In genomic region chr18:12376034-12376717, GRCh38 we compare ENCODE assay signal across 8 cellular contexts. TPM values are rescaled to one million over a fixed set of nuclear protein-coding genes. Genes with fewer than 3 reads are reported as not detected.
DNase-seq lines count a peak whose midpoint lies in the region; ATAC-seq, FAIRE-seq and TF ChIP-seq lines count a peak whose summit lies in the region.

No MANE protein-coding gene starts in this region.

- no peaks in the 10 kb centered on the region for H3K36me3 ChIP-seq in pancreas

- CTCF ChIA-PET in activated CD8-positive, alpha-beta T cell treated with anti-CD3 and anti-CD28 coated beads, Interleukin-2, amount 10 ng/mL, durations not matched to agents 7 days and 5 days (lab: Charles Lee) = interaction anchor here (1.6 to 3.1 kb wide), 4 partner anchors 16 to 284 kb away, joined by 4 to 22 read pairs (median 7); no protein-coding TSS in a partner anchor

- H3K27ac Mint-ChIP-seq in IgD-negative memory B cell = peak overlapping the region; percentile 59 to 97 (median 91)
- peak overlapping the region; percentile 96 for H3K27ac Mint-ChIP-seq in activated CD8-positive, alpha-beta T cell treated with anti-CD3 and anti-CD28 coated beads, Interleukin-2, amount 10 ng/mL, durations not matched to agents 7 days and 5 days

- intact Hi-C loops in pancreas (cut with DNase I) = no loop called here

- H3K27ac ChIP-seq in pancreas = peak overlapping the region; percentile 96 to 99 (median 98)

- H3K4me1 ChIP-seq in pancreas = peaks cover 25 to 32% (median 29%) of the 10 kb centered on the region in 3 donors

- peaks cover 16 to 42% (median 28%) of the 10 kb centered on the region in 3 donors for H3K4me1 Mint-ChIP-seq in IgD-negative memory B cell
- H3K4me1 Mint-ChIP-seq in activated CD8-positive, alpha-beta T cell treated with anti-CD3 and anti-CD28 coated beads, Interleukin-2, amount 10 ng/mL, durations not matched to agents 7 days and 5 days (ENCODE audit: low read depth) = peaks cover 50% of the 10 kb centered on the region

- ATAC-seq in activated CD8-positive, alpha-beta T cell treated with anti-CD3 and anti-CD28 coated beads, Interleukin-2, amount 10 ng/mL, durations not matched to agents 7 days and 5 days = no peak
- ATAC-seq in pancreas (no peak), esophagus mucosa (no peak)

- no peaks in the 10 kb centered on the region for H3K27me3 ChIP-seq in pancreas

- no peaks in the 10 kb centered on the region for H3K27me3 Mint-ChIP-seq in IgD-negative memory B cell
- H3K27me3 Mint-ChIP-seq in activated CD8-positive, alpha-beta T cell treated with anti-CD3 and anti-CD28 coated beads, Interleukin-2, amount 10 ng/mL, durations not matched to agents 7 days and 5 days (ENCODE audit: low read depth) = no peaks in the 10 kb centered on the region

- peaks cover 3% of the 10 kb centered on the region for H3K36me3 Mint-ChIP-seq in IgD-negative memory B cell
- H3K36me3 Mint-ChIP-seq in activated CD8-positive, alpha-beta T cell treated with anti-CD3 and anti-CD28 coated beads, Interleukin-2, amount 10 ng/mL, durations not matched to agents 7 days and 5 days (ENCODE audit: low read depth) = peaks cover 28% of the 10 kb centered on the region

- H3K9me3 Mint-ChIP-seq in IgD-negative memory B cell = no peaks in the 10 kb centered on the region
- H3K9me3 Mint-ChIP-seq in activated CD8-positive, alpha-beta T cell treated with anti-CD3 and anti-CD28 coated beads, Interleukin-2, amount 10 ng/mL, durations not matched to agents 7 days and 5 days (ENCODE audit: insufficient read depth) = no peaks in the 10 kb centered on the region

- peak overlapping the region; percentile 82 to 97 (median 92) for H3K4me3 Mint-ChIP-seq in IgD-negative memory B cell
- peak overlapping the region; percentile 93 for H3K4me3 Mint-ChIP-seq in activated CD8-positive, alpha-beta T cell treated with anti-CD3 and anti-CD28 coated beads, Interleukin-2, amount 10 ng/mL, durations not matched to agents 7 days and 5 days

- DNase-seq in ELR (ENCODE audit: low read depth) (peak; percentile 49), fibroblast of villous mesenchyme (ENCODE audit: low read depth) (peak; percentile 40), pancreas (peak in 4 of 6 donors; percentile 24 to 71 (median 40)), UCSD-AML1 (lab: John Stamatoyannopoulos, UW; ENCODE audit: unreplicated experiment) (no peak), superior temporal gyrus (ENCODE audit: extremely low spot score) (no peak)
- peak; percentile 30 for DNase-seq in activated CD8-positive, alpha-beta T cell treated with anti-CD3 and anti-CD28 coated beads, Interleukin-2, amount 10 ng/mL, durations not matched to agents 7 days and 5 days

- TF ChIP-seq CTCF in fibroblast of villous mesenchyme (IDR thresholded peaks at IDR 0.05; ENCODE audit: insufficient read depth, low read depth, low read length) (no peak), pancreas (IDR thresholded peaks at IDR 0.05) (no peak)

- H3K9me3 ChIP-seq in pancreas = no peaks in the 10 kb centered on the region

- peak overlapping the region; percentile 84 for H3K4me3 ChIP-seq in fibroblast of villous mesenchyme (ENCODE audit: low read depth, low read length)
- peak overlapping the region; percentile 63 to 97 (median 68) for H3K4me3 ChIP-seq in pancreas

- no peak for FAIRE-seq in pancreas (lab: Jason Lieb, UNC)

- POLR2A ChIA-PET in activated CD8-positive, alpha-beta T cell treated with anti-CD3 and anti-CD28 coated beads, Interleukin-2, amount 10 ng/mL, durations not matched to agents 7 days and 5 days (lab: Charles Lee) = interaction anchor here (0.5 to 2.1 kb wide), 8 partner anchors 9 to 507 kb away, joined by 3 to 12 read pairs (median 4); partner anchors contain the start of genes CEP76, PRELID3A, PSMG2 and PTPN2

- WGBS in pancreas, 2 donors = 6 to 7% methylated on average over 38 of the region's 38 CpGs

RNA-seq across cellular contexts. Expression of gene AFG3L2, which starts 0.9 kb away (rescaled TPM):
- 27.9 TPM for polyA plus RNA-seq in IgD-negative memory B cell
- 10 to 100 TPM; 40.6 to 44.3 TPM for total RNA-seq in activated CD8-positive, alpha-beta T cell treated with anti-CD3 and anti-CD28 coated beads, Interleukin-2, amount 10 ng/mL, durations not matched to agents 7 days and 5 days
- total RNA-seq in fibroblast of villous mesenchyme = 43.5 and 63.0 TPM in 2 replicates
- total RNA-seq in pancreas = 10 to 100 TPM; 22.0 to 31.1 (median 23.4) TPM
- 10 to 100 TPM; 13.6 to 25.8 TPM for polyA plus RNA-seq in pancreas
- 43.1 TPM for total RNA-seq in esophagus mucosa

RNA-seq across cellular contexts. Expression of gene PRELID3A, which starts 31.6 kb away (rescaled TPM):
- polyA plus RNA-seq in IgD-negative memory B cell (0.29 TPM), pancreas (1 to 10 TPM in 1 of 2 donors, under 1 TPM in 1; 0.87 to 1.1 TPM)
- total RNA-seq in activated CD8-positive, alpha-beta T cell treated with anti-CD3 and anti-CD28 coated beads, Interleukin-2, amount 10 ng/mL, durations not matched to agents 7 days and 5 days = 1 to 10 TPM; 4.8 to 6.1 TPM
- total RNA-seq in fibroblast of villous mesenchyme (4.3 and 5.5 TPM in 2 replicates), pancreas (1 to 10 TPM in 2 of 6 donors, under 1 TPM in 4; 0.32 to 1.7 (median 0.78) TPM), esophagus mucosa (1.2 TPM)

Comparison
In these comparisons a context has a peak if more than half of its experiments do, and no peak if none do; other contexts are left out.
1. DNase-seq: peak in ELR (single experiment), activated CD8-positive, alpha-beta T cell treated with anti-CD3 and anti-CD28 coated beads, Interleukin-2, amount 10 ng/mL, durations not matched to agents 7 days and 5 days (single experiment), fibroblast of villous mesenchyme (single experiment) and pancreas (4 of 6); none in UCSD-AML1 (single experiment) and superior temporal gyrus (single experiment).